In the genomic region with DNA sequence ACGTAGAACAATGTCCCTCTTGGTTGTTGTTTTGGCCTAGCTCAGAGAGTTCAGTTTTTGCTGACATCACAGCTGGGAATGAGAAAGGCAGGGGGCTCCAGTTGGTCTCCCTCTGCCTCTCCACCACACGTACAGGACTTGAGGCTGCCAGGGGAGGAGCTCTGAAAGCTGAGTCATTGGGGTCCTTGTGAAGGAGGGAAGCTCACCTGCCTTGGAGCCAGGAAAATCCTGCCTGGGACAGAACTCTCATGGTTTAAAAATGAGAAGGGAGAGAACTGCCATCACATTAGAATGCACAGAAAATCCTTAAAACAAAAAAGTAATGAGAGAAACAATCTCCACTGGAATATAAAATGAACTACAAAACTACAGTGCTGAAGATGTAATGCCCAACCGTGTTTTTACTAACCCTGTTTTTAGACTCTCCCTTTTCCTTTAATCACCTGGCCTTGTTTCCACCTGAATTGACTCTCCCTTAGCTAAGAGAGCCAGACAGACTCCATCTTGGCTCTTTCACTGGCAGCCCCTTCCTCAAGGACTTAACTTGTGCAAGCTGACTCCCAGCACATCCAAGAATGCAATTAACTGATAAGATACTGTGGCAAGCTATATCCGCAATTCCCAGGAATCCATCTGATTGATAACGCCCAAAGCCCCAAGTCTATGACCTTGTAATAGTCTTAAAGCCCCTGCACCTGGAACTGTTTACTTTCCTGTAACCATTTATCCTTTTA, we compare ENCODE assay signal across 7 cellular contexts.
A peak's percentile ranks its signal among the peaks of the same experiment; 100 is the strongest.
DNase-seq lines count a peak whose midpoint lies in the region; ATAC-seq and TF ChIP-seq lines count a peak whose summit lies in the region.
"Not testable (repeated sequence)": the region's sequence is repeated elsewhere in the genome, so short reads cannot be mapped to it uniquely, and the experiment has no call there.

No MANE protein-coding gene starts in this region.

- H3K4me3 ChIP-seq in GM23248 = not testable (repeated sequence)

- 34 to 39% methylated on average over 5 of the region's 5 CpGs for WGBS in GM23248 (ENCODE audit: low coverage in 1 of 2, low lambda C conversion rate in 2 of 2, missing lambda C conversion rate in 2 of 2), 2 experiments

- not testable (repeated sequence) for H3K9ac ChIP-seq in GM23248

- H2AFZ ChIP-seq in GM23248 = peak overlapping the region; percentile 8; the same call in 1 of the 2 replicates

- not testable (repeated sequence) for H3F3A ChIP-seq in GM23248 (ENCODE audit: insufficient read depth)

- not testable (repeated sequence) for H3K9me3 ChIP-seq in GM23248 (ENCODE audit: low read depth); T-helper 17 cell (ENCODE audit: control insufficient read depth, low read length, poor library complexity, severe bottlenecking)

- H3K27ac Mint-ChIP-seq in T-helper 17 cell (peak overlapping the region; percentile 62), neural crest cell (ENCODE audit: unreplicated experiment) (peak overlapping the region; percentile 55)
- H3K27ac Mint-ChIP-seq in central memory CD8-positive, alpha-beta T cell (ENCODE audit: low read depth) = peak overlapping the region; percentile 81

- not testable (repeated sequence) for H3K9me2 ChIP-seq in GM23248 (ENCODE audit: insufficient read depth)

- not testable (repeated sequence) for H3K36me3 ChIP-seq in GM23248 (ENCODE audit: low read depth)

- not testable (repeated sequence) for H3K4me3 Mint-ChIP-seq in T-helper 17 cell, neural crest cell
- peak overlapping the region; percentile 70 for H3K4me3 Mint-ChIP-seq in activated T-cell treated with anti-CD3 and anti-CD28 coated beads, Interleukin-2, amount 50 U/mL, for 4 hours
- H3K4me3 Mint-ChIP-seq in central memory CD8-positive, alpha-beta T cell = peak overlapping the region; percentile 84

- TF ChIP-seq CTCF in neural crest cell (conservative IDR thresholded peaks at IDR 0.05) = not testable (repeated sequence)

- peaks cover 11% of the 10 kb centered on the region for H3K4me1 ChIP-seq in GM23248 (ENCODE audit: insufficient read depth)

- H3K36me3 Mint-ChIP-seq in T-helper 17 cell (ENCODE audit: low read depth); activated T-cell treated with anti-CD3 and anti-CD28 coated beads, Interleukin-2, amount 50 U/mL, for 4 hours (ENCODE audit: insufficient read depth); neural crest cell (ENCODE audit: low read depth): not testable (repeated sequence)
- peaks cover 18% of the 10 kb centered on the region for H3K36me3 Mint-ChIP-seq in central memory CD8-positive, alpha-beta T cell (ENCODE audit: insufficient read depth)

- in situ Hi-C loops in GM23248 (cut with MboI) = loop anchor here (25.0 kb wide), 1 partner anchor 420 kb away; the partner anchor contains the start of genes EPDR1 and SFRP4

- H3K79me2 ChIP-seq in GM23248 (ENCODE audit: insufficient read depth) = not testable (repeated sequence)

- DNase-seq in GM23248 = peak; percentile 13
- peak; percentile 30 for DNase-seq in M059J (ENCODE audit: low read depth)
- not testable (repeated sequence) for DNase-seq in T-helper 17 cell; activated T-cell treated with anti-CD3 and anti-CD28 coated beads, Interleukin-2, amount 50 U/mL, for 4 hours; central memory CD8-positive, alpha-beta T cell (ENCODE audit: low spot score in 2 of 2); neural crest cell (ENCODE audit: low read depth, low spot score)
- peak; percentile 73 for DNase-seq in islet precursor cell

- H3K4me1 Mint-ChIP-seq in T-helper 17 cell (peaks cover 12% of the 10 kb centered on the region), neural crest cell (peaks cover 21% of the 10 kb centered on the region)
- H3K4me1 Mint-ChIP-seq in activated T-cell treated with anti-CD3 and anti-CD28 coated beads, Interleukin-2, amount 50 U/mL, for 4 hours (ENCODE audit: low read depth) = peaks cover 54% of the 10 kb centered on the region
- peaks cover 70% of the 10 kb centered on the region for H3K4me1 Mint-ChIP-seq in central memory CD8-positive, alpha-beta T cell

- ATAC-seq in T-helper 17 cell; activated T-cell treated with anti-CD3 and anti-CD28 coated beads, Interleukin-2, amount 50 U/mL, for 4 hours; central memory CD8-positive, alpha-beta T cell (replicated peaks; ENCODE audit: extremely low read depth, poor library complexity, severe bottlenecking): not testable (repeated sequence)

- H3K9me3 Mint-ChIP-seq in activated T-cell treated with anti-CD3 and anti-CD28 coated beads, Interleukin-2, amount 50 U/mL, for 4 hours; central memory CD8-positive, alpha-beta T cell; neural crest cell: not testable (repeated sequence)

- not testable (repeated sequence) for H3K27ac ChIP-seq in GM23248

- H4K20me1 ChIP-seq in GM23248 (ENCODE audit: insufficient read depth) = not testable (repeated sequence)

- H3K4me2 ChIP-seq in GM23248 (ENCODE audit: unreplicated experiment) = not testable (repeated sequence)

- not testable (repeated sequence) for H3K27me3 Mint-ChIP-seq in T-helper 17 cell; activated T-cell treated with anti-CD3 and anti-CD28 coated beads, Interleukin-2, amount 50 U/mL, for 4 hours (ENCODE audit: low read depth); central memory CD8-positive, alpha-beta T cell; neural crest cell (ENCODE audit: low read depth)

- H3K27me3 ChIP-seq in GM23248 (replicated peaks; ENCODE audit: insufficient read depth) = not testable (repeated sequence)
